10 cellular contexts compared by ENCODE assay signal in the genomic region with DNA sequence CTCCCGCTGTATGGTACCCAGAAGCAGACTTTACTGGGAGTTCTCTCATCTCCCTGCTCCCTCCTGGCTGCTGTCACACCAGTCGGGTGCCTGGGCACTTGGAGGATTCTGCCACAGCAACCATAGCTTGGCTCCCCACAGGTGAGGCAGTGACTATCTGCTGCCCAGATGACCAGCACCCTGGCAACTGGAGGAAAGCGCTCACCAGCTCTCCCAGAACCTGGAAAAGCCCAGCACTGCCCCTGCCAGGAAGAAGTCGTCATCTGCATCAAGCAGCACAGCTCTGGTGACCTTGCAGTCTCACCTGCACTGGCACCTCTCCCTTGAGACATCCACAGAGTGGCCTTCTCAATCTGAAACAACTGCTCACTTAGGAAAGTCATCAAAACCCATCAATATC. TPM values are rescaled to one million over a fixed set of nuclear protein-coding genes. Genes with fewer than 3 reads are reported as not detected.
A peak's percentile ranks its signal among the peaks of the same experiment; 100 is the strongest.
DNase-seq lines count a peak whose midpoint lies in the region; ATAC-seq and TF ChIP-seq lines count a peak whose summit lies in the region.
"Had no signal": no experiment of that assay in that cellular context is flagged by ENCODE, and none has a peak within 500 bp of the region (broad histone marks: within the 10 kb centered on the region; RNA-seq: fewer than 3 reads in every experiment).

No MANE protein-coding gene starts in this region.

- no peak for ATAC-seq in GM19467 (IDR thresholded peaks at IDR 0.05; ENCODE audit: unreplicated experiment)
- no peak for ATAC-seq in HG03097 (IDR thresholded peaks at IDR 0.05; ENCODE audit: low FRiP score, unreplicated experiment)
- ATAC-seq: Panc1 had no signal

- H3K36me3 ChIP-seq in breast epithelium = no peaks in the 10 kb centered on the region
- H3K36me3 ChIP-seq in parathyroid adenoma (ENCODE audit: control insufficient read depth, insufficient read depth, low read length) = no peaks in the 10 kb centered on the region

- H3K4me1 ChIP-seq in breast epithelium = peaks cover 0 to 5% of the 10 kb centered on the region in 2 donors
- H3K4me1 ChIP-seq in parathyroid adenoma = peaks cover 12% of the 10 kb centered on the region

- H3K4me3 ChIP-seq in breast epithelium (no peak overlapping the region), parathyroid adenoma (ENCODE audit: low read depth, low read length) (no peak overlapping the region)

- no peak for TF ChIP-seq EP300 in Ishikawa (IDR thresholded peaks at IDR 0.05; ENCODE audit: borderline replicate concordance)

- H3K4me2 ChIP-seq in parathyroid adenoma (ENCODE audit: low read length) = no peak overlapping the region

- H3K9ac ChIP-seq in parathyroid adenoma = no peak overlapping the region

- H3K27ac ChIP-seq in breast epithelium (peak overlapping the region; percentile 18 to 76), parathyroid adenoma (no peak overlapping the region)

- no peaks in the 10 kb centered on the region for H3K79me2 ChIP-seq in parathyroid adenoma

- H3K27me3 ChIP-seq in breast epithelium = no peaks in the 10 kb centered on the region
- no peaks in the 10 kb centered on the region for H3K27me3 ChIP-seq in parathyroid adenoma (ENCODE audit: control insufficient read depth, insufficient read depth, low read length)

- H3K9me3 ChIP-seq in breast epithelium = no peaks in the 10 kb centered on the region
- no peaks in the 10 kb centered on the region for H3K9me3 ChIP-seq in parathyroid adenoma (ENCODE audit: control insufficient read depth, low read length)

- TF ChIP-seq CTCF in breast epithelium (IDR thresholded peaks at IDR 0.05) (peak in 1 of 3 donors; percentile 23), parathyroid adenoma (IDR thresholded peaks at IDR 0.05) (peak; percentile 49)

- no peak overlapping the region for H2AFZ ChIP-seq in parathyroid adenoma

- no peak for TF ChIP-seq POLR2A in breast epithelium (IDR thresholded peaks at IDR 0.05)

- peak; percentile 63 for TF ChIP-seq RAD21 in Ishikawa (IDR thresholded peaks at IDR 0.05; ENCODE audit: low read depth)

- intact Hi-C loops in breast epithelium (cut with DNase I; ENCODE audit: low total_unique reads) = no loop called here

- DNase-seq in ELF-1 (ENCODE audit: low read depth, low spot score) (peak; percentile 35), breast epithelium (ENCODE audit: low spot score in 2 of 2) (peak in 1 of 2 donors; percentile 54), AML-193 (lab: John Stamatoyannopoulos, UW) (no peak)
- DNase-seq: kidney glomerular epithelial cell, NCI-H2107 had no signal

TF ChIP-seq in Ishikawa, 13 proteins besides CTCF, POLR2A, EP300 and RAD21:
- TF ChIP-seq EGR1 (IDR thresholded peaks at IDR 0.05) = no peak
- TF ChIP-seq, protein P1, sequence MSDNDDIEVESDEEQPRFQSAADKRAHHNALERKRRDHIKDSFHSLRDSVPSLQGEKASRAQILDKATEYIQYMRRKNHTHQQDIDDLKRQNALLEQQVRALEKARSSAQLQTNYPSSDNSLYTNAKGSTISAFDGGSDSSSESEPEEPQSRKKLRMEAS (IDR thresholded peaks at IDR 0.05) = no peak
- no peak for TF ChIP-seq YY1 (IDR thresholded peaks at IDR 0.05; ENCODE audit: low read depth)
- TF ChIP-seq TAF1 (IDR thresholded peaks at IDR 0.05; ENCODE audit: low read depth) = no peak
- TF ChIP-seq TCF12 (IDR thresholded peaks at IDR 0.05; ENCODE audit: low read depth) = no peak

RNA-seq across cellular contexts. Expression of a gene that starts 31.9 kb away (rescaled TPM):
- 100 to 1,000 TPM in 2 of 3 donors, 10 to 100 TPM in 1; 36.6 to 169 (median 166) TPM for total RNA-seq in breast epithelium

RNA-seq across cellular contexts. Expression of a gene that starts 48.3 kb away (rescaled TPM):
- total RNA-seq in breast epithelium = 100 to 1,000 TPM in 1 of 3 donors, 10 to 100 TPM in 2; 81.8 to 171 (median 83.2) TPM
